ENCODE assay signal across 20 cellular contexts in genomic region chr12:22880810-22881209, GRCh38.
DNase-seq lines count a peak whose midpoint lies in the region; ATAC-seq and TF ChIP-seq lines count a peak whose summit lies in the region.
"Had no signal": no experiment of that assay in that cellular context is flagged by ENCODE, and none has a peak within 500 bp of the region (broad histone marks: within the 10 kb centered on the region; RNA-seq: fewer than 3 reads in every experiment).

No MANE protein-coding gene starts in this region.

- CTCF ChIA-PET in naive thymus-derived CD4-positive, alpha-beta T cell (lab: Charles Lee): no interaction called here

- no peak overlapping the region for H3K27ac ChIP-seq in neural progenitor cell
- H3K27ac ChIP-seq in spleen: no peak overlapping the region
- H3K27ac ChIP-seq in upper lobe of right lung: no peak overlapping the region
- no peak overlapping the region for H3K27ac ChIP-seq in naive thymus-derived CD4-positive, alpha-beta T cell (ENCODE audit: low read depth, low read length)
- H3K27ac ChIP-seq: 22Rv1, BLaER1, C4-2B, GM23248 had no signal

- no peaks in the 10 kb centered on the region for H3F3A ChIP-seq in neural progenitor cell (ENCODE audit: low read depth)

- TF ChIP-seq CTCF in neural progenitor cell (IDR thresholded peaks at IDR 0.05) (no peak), spleen (IDR thresholded peaks at IDR 0.05 in 8 of 11, conservative IDR thresholded peaks at IDR 0.05 in 3 of 11) (no peak), upper lobe of right lung (IDR thresholded peaks at IDR 0.05) (no peak)

- TF ChIP-seq POLR2A in spleen (IDR thresholded peaks at IDR 0.05): no peak

- intact Hi-C loops in Right ventricle myocardium inferior (cut with DNase I) (no loop called here), left cardiac atrium (cut with DNase I) (no loop called here), spleen (cut with DNase I; ENCODE audit: low total_unique reads) (no loop called here), upper lobe of right lung (cut with DNase I) (no loop called here)
- intact Hi-C loops in naive thymus-derived CD4-positive, alpha-beta T cell (cut with micrococcal nuclease): no loop called here

- no peaks in the 10 kb centered on the region for H3K36me3 ChIP-seq in neural progenitor cell
- H3K36me3 ChIP-seq in spleen: no peaks in the 10 kb centered on the region
- no peaks in the 10 kb centered on the region for H3K36me3 ChIP-seq in upper lobe of right lung
- no peaks in the 10 kb centered on the region for H3K36me3 ChIP-seq in naive thymus-derived CD4-positive, alpha-beta T cell (ENCODE audit: control insufficient read depth in 2 of 3, insufficient read depth in 3 of 3, low read length in 3 of 3)
- H3K36me3 ChIP-seq: BLaER1 had no signal

- H3K36me3 Mint-ChIP-seq in neural progenitor cell: no peaks in the 10 kb centered on the region
- H3K36me3 Mint-ChIP-seq in naive thymus-derived CD4-positive, alpha-beta T cell: no peaks in the 10 kb centered on the region
- no peaks in the 10 kb centered on the region for H3K36me3 Mint-ChIP-seq in activated T-cell treated with anti-CD3 and anti-CD28 coated beads, Interleukin-2, amount 50 U/mL, for 24 hours (ENCODE audit: low read depth)
- H3K36me3 Mint-ChIP-seq: CD4-positive, CD25-positive, alpha-beta regulatory T cell; CD8-positive, alpha-beta T cell had no signal

- no peak overlapping the region for H3K4me3 ChIP-seq in neural progenitor cell
- H3K4me3 ChIP-seq in spleen: no peak overlapping the region
- H3K4me3 ChIP-seq in upper lobe of right lung: no peak overlapping the region
- H3K4me3 ChIP-seq in naive thymus-derived CD4-positive, alpha-beta T cell (ENCODE audit: low read length): no peak overlapping the region
- H3K4me3 ChIP-seq: BLaER1, GM23248 had no signal

- H3K9me3 ChIP-seq in neural progenitor cell (ENCODE audit: low read depth) (no peaks in the 10 kb centered on the region), spleen (no peaks in the 10 kb centered on the region), upper lobe of right lung (no peaks in the 10 kb centered on the region)
- H3K9me3 ChIP-seq in naive thymus-derived CD4-positive, alpha-beta T cell (ENCODE audit: control insufficient read depth in 2 of 3, low read length in 3 of 3): no peaks in the 10 kb centered on the region
- H3K9me3 ChIP-seq: BLaER1 had no signal

- no peak overlapping the region for H3K4me2 ChIP-seq in neural progenitor cell
- H3K4me2 ChIP-seq: BLaER1 had no signal

- H3K79me2 ChIP-seq in neural progenitor cell (ENCODE audit: low read depth): no peaks in the 10 kb centered on the region

- no peak overlapping the region for H3K4me3 Mint-ChIP-seq in neural progenitor cell
- no peak overlapping the region for H3K4me3 Mint-ChIP-seq in naive thymus-derived CD4-positive, alpha-beta T cell
- no peak overlapping the region for H3K4me3 Mint-ChIP-seq in activated T-cell treated with anti-CD3 and anti-CD28 coated beads, Interleukin-2, amount 50 U/mL, for 24 hours
- H3K4me3 Mint-ChIP-seq: B cell; CD4-positive, CD25-positive, alpha-beta regulatory T cell; CD8-positive, alpha-beta T cell had no signal

- H3K9me3 Mint-ChIP-seq in neural progenitor cell: no peaks in the 10 kb centered on the region
- H3K9me3 Mint-ChIP-seq in naive thymus-derived CD4-positive, alpha-beta T cell: peaks cover 0 to 5% (median 0%) of the 10 kb centered on the region in 11 donors
- H3K9me3 Mint-ChIP-seq in activated T-cell treated with anti-CD3 and anti-CD28 coated beads, Interleukin-2, amount 50 U/mL, for 24 hours: no peaks in the 10 kb centered on the region
- H3K9me3 Mint-ChIP-seq: CD8-positive, alpha-beta T cell had no signal

- H3K27me3 ChIP-seq in neural progenitor cell (no peaks in the 10 kb centered on the region), spleen (replicated peaks in 1 of 7) (no peaks in the 10 kb centered on the region), upper lobe of right lung (no peaks in the 10 kb centered on the region)
- no peaks in the 10 kb centered on the region for H3K27me3 ChIP-seq in naive thymus-derived CD4-positive, alpha-beta T cell (ENCODE audit: control insufficient read depth in 2 of 2, insufficient read depth in 2 of 2, low read length in 2 of 2)
- H3K27me3 ChIP-seq: BLaER1 had no signal

- 71 to 79% (median 76%) methylated on average over 5 to 6 of the region's 6 CpGs for WGBS in spleen, 5 donors

- H3K4me1 Mint-ChIP-seq in neural progenitor cell: no peaks in the 10 kb centered on the region
- H3K4me1 Mint-ChIP-seq in naive thymus-derived CD4-positive, alpha-beta T cell: peaks cover 0 to 1% (median 0%) of the 10 kb centered on the region in 7 donors
- H3K4me1 Mint-ChIP-seq in activated T-cell treated with anti-CD3 and anti-CD28 coated beads, Interleukin-2, amount 50 U/mL, for 24 hours (ENCODE audit: low read depth): no peaks in the 10 kb centered on the region
- H3K4me1 Mint-ChIP-seq: B cell; CD4-positive, CD25-positive, alpha-beta regulatory T cell had no signal

- POLR2A ChIA-PET in naive thymus-derived CD4-positive, alpha-beta T cell (lab: Charles Lee): no interaction called here

- H3K27ac Mint-ChIP-seq in neural progenitor cell: peak overlapping the region; percentile 37
- no peak overlapping the region for H3K27ac Mint-ChIP-seq in naive thymus-derived CD4-positive, alpha-beta T cell
- no peak overlapping the region for H3K27ac Mint-ChIP-seq in activated T-cell treated with anti-CD3 and anti-CD28 coated beads, Interleukin-2, amount 50 U/mL, for 24 hours
- H3K27ac Mint-ChIP-seq: B cell; CD4-positive, CD25-positive, alpha-beta regulatory T cell; CD8-positive, alpha-beta T cell had no signal

- H3K4me1 ChIP-seq in neural progenitor cell (no peaks in the 10 kb centered on the region), spleen (no peaks in the 10 kb centered on the region), upper lobe of right lung (no peaks in the 10 kb centered on the region)
- H3K4me1 ChIP-seq in naive thymus-derived CD4-positive, alpha-beta T cell (ENCODE audit: control insufficient read depth in 2 of 2, insufficient read depth in 2 of 2, low read length in 2 of 2): no peaks in the 10 kb centered on the region
- H3K4me1 ChIP-seq: BLaER1, Caco-2 had no signal

- no peak overlapping the region for H3K9ac ChIP-seq in neural progenitor cell
- H3K9ac ChIP-seq: BLaER1, GM23248 had no signal

- DNase-seq in Right ventricle myocardium inferior (ENCODE audit: missing footprints) (peak; percentile 34), left cardiac atrium (no peak), neural progenitor cell (ENCODE audit: low spot score) (no peak), spleen (peak; percentile 64), upper lobe of right lung (no peak)
- no peak for DNase-seq in naive thymus-derived CD4-positive, alpha-beta T cell
- DNase-seq in activated T-cell treated with anti-CD3 and anti-CD28 coated beads, Interleukin-2, amount 50 U/mL, for 24 hours: no peak
- DNase-seq: Caco-2; CD4-positive, CD25-positive, alpha-beta regulatory T cell; CD8-positive, alpha-beta T cell; DMS153; DND-41; GM23248; H7; HCEC 1CT had no signal

- H2AFZ ChIP-seq in neural progenitor cell (replicated peaks): no peak overlapping the region
- H2AFZ ChIP-seq: GM23248 had no signal

- ATAC-seq in Right ventricle myocardium inferior (no peak), left cardiac atrium (no peak), upper lobe of right lung (peak; percentile 27), GM21619 (IDR thresholded peaks at IDR 0.05; ENCODE audit: unreplicated experiment) (no peak)
- ATAC-seq in naive thymus-derived CD4-positive, alpha-beta T cell: no peak
- ATAC-seq: CD8-positive, alpha-beta T cell had no signal

- peaks cover 2% of the 10 kb centered on the region for H3K27me3 Mint-ChIP-seq in neural progenitor cell (ENCODE audit: insufficient read depth, low read depth)
- H3K27me3 Mint-ChIP-seq in naive thymus-derived CD4-positive, alpha-beta T cell: peaks cover 0 to 6% (median 0%) of the 10 kb centered on the region in 5 donors
- H3K27me3 Mint-ChIP-seq in activated T-cell treated with anti-CD3 and anti-CD28 coated beads, Interleukin-2, amount 50 U/mL, for 24 hours: no peaks in the 10 kb centered on the region
- H3K27me3 Mint-ChIP-seq: CD4-positive, CD25-positive, alpha-beta regulatory T cell had no signal

- no peaks in the 10 kb centered on the region for H4K20me1 ChIP-seq in neural progenitor cell (ENCODE audit: low read depth)
- H4K20me1 ChIP-seq: BLaER1 had no signal

Comparison
In these comparisons a context has a peak if more than half of its experiments do, and no peak if none do; other contexts are left out.
1. DNase-seq: peak in Right ventricle myocardium inferior (single experiment) and spleen (single experiment); none in left cardiac atrium (single experiment), neural progenitor cell (single experiment), upper lobe of right lung (single experiment), naive thymus-derived CD4-positive, alpha-beta T cell (0 of 9) and activated T-cell treated with anti-CD3 and anti-CD28 coated beads, Interleukin-2, amount 50 U/mL, for 24 hours (single experiment).